8 cellular contexts compared by ENCODE assay signal in the genomic region with DNA sequence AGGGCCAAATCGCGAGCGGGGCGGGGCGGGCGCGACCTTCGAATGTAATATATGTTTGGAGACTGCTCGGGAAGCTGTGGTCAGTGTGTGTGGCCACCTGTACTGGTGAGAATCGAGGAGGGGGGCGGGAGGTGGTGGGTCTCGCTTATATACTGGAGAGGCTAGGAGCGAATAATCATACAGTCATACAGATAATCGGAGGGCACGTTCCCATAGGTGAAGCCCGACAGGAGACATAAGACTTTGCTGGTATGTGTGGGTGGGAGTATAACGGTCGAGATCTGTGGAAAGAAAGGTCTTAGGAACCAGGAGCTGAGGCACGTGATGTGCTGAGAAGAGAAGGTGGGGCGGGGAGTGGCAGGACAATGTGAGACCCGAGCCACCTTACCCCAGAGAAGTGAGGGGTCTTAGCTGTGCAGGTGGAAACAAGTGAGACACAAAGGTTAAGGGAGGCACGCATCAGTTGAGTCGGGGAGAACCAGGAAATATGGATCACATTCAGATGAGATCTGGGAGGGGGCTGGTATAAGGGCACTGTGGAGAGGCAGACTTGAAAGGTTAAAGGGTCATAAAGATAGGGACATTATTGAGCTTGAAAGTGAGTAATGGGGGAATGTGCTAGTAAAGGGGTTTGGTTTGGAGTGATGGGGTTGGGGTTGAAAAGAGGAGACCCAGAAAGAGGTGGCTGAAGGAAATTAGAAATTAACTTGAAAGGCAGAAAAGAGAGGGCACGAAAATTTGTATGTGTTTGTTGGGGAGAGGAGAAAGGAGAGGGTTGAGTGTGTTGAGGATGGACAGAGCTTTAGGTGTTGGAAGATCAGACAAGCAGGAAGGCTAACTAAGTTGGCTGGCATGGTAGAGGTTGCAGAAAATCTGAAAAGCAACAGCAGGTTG. TPM values are rescaled to one million over a fixed set of nuclear protein-coding genes. Genes with fewer than 3 reads are reported as not detected.
A peak's percentile ranks its signal among the peaks of the same experiment; 100 is the strongest.
DNase-seq lines count a peak whose midpoint lies in the region; ATAC-seq and TF ChIP-seq lines count a peak whose summit lies in the region.

No MANE protein-coding gene starts in this region.

- H2AFZ ChIP-seq in SU-DHL-6 (ENCODE audit: low read depth, low read length, severe bottlenecking), result peak overlapping the region; percentile 12

- H3K36me3 ChIP-seq in SU-DHL-6 (ENCODE audit: low read length) (no peaks in the 10 kb centered on the region), sigmoid colon (peaks cover 8 to 43% (median 13%) of the 10 kb centered on the region in 4 donors)

- no peaks in the 10 kb centered on the region for H3K9me3 ChIP-seq in SU-DHL-6 (ENCODE audit: insufficient read depth, low read length)
- no peaks in the 10 kb centered on the region for H3K9me3 ChIP-seq in sigmoid colon

- no peaks in the 10 kb centered on the region for H4K20me1 ChIP-seq in SU-DHL-6 (ENCODE audit: low read depth, low read length)

- peak overlapping the region; percentile 68 for H3K4me3 ChIP-seq in SU-DHL-6 (ENCODE audit: insufficient read depth, low read length, poor library complexity, severe bottlenecking)
- peak overlapping the region; percentile 94 for H3K4me3 ChIP-seq in fibroblast of the aortic adventitia (ENCODE audit: low read depth, low read length)
- H3K4me3 ChIP-seq in sigmoid colon, result peak overlapping the region; percentile 61 to 97 (median 90)

- peak overlapping the region; percentile 44 for H3K27ac ChIP-seq in SU-DHL-6 (ENCODE audit: low read depth, low read length)
- H3K27ac ChIP-seq in sigmoid colon, result peak overlapping the region; percentile 88 to 96 (median 94)

- DNase-seq in NCI-H82 (lab: John Stamatoyannopoulos, UW) (peak; percentile 59), NCI-H82 treated with DMSO at 0.1 percent for 48 hours (lab: John Stamatoyannopoulos, UW; ENCODE audit: unreplicated experiment) (no peak), fibroblast of the aortic adventitia (ENCODE audit: low read depth) (peak; percentile 12), sigmoid colon (no peak), epidermal melanocyte (ENCODE audit: insufficient read length, low spot score) (no peak)

- intact Hi-C loops in sigmoid colon (cut with DNase I), result loop anchor here (5.0 to 10.0 kb wide), 2 partner anchors 354 to 511 kb away; a partner anchor contains a TSS

- no peaks in the 10 kb centered on the region for H3K9me2 ChIP-seq in SU-DHL-6 (replicated peaks; ENCODE audit: insufficient read depth, low read length)

- ATAC-seq in HG03439 (IDR thresholded peaks at IDR 0.05; ENCODE audit: unreplicated experiment), result no peak
- no peak for ATAC-seq in GM21619 (IDR thresholded peaks at IDR 0.05; ENCODE audit: unreplicated experiment)

- TF ChIP-seq EP300 in sigmoid colon (IDR thresholded peaks at IDR 0.05), result no peak

- peaks cover 0 to 64% (median 48%) of the 10 kb centered on the region in 4 donors for H3K4me1 ChIP-seq in sigmoid colon

- peak overlapping the region; percentile 93 for H3K4me2 ChIP-seq in SU-DHL-6 (ENCODE audit: low read depth, low read length, poor library complexity, severe bottlenecking)

- H3K79me2 ChIP-seq in SU-DHL-6 (ENCODE audit: insufficient read depth, low read length), result peaks cover 31% of the 10 kb centered on the region

- WGBS in sigmoid colon, 2 donors, result 2% methylated on average over 24 of the region's 24 CpGs

- H3F3A ChIP-seq in SU-DHL-6 (ENCODE audit: insufficient read depth), result peaks cover 16% of the 10 kb centered on the region

- H3K27me3 ChIP-seq in SU-DHL-6 (ENCODE audit: low read length), result no peaks in the 10 kb centered on the region
- H3K27me3 ChIP-seq in sigmoid colon, result no peaks in the 10 kb centered on the region

- TF ChIP-seq CTCF in SU-DHL-6 (IDR thresholded peaks at IDR 0.05; ENCODE audit: insufficient read depth, low read length, poor library complexity, severe bottlenecking) (no peak), fibroblast of the aortic adventitia (IDR thresholded peaks at IDR 0.05; ENCODE audit: insufficient read depth, low read length) (no peak), sigmoid colon (IDR thresholded peaks at IDR 0.05) (no peak)

- peak overlapping the region; percentile 72 for H3K9ac ChIP-seq in SU-DHL-6 (ENCODE audit: low read length)

- no peak for TF ChIP-seq POLR2A in sigmoid colon (IDR thresholded peaks at IDR 0.05)

RNA-seq across cellular contexts. Expression of a gene that starts 0.6 kb away (rescaled TPM):
- total RNA-seq in fibroblast of the aortic adventitia (ENCODE audit: low replicate concordance) (13.2 and 43.5 TPM in 2 replicates), sigmoid colon (100 to 1,000 TPM in 2 of 4 donors, 10 to 100 TPM in 2; 61.5 to 118 (median 95.1) TPM)
- polyA plus RNA-seq in sigmoid colon, result 100 to 1,000 TPM in 2 of 3 donors, 10 to 100 TPM in 1; 95.2 to 220 (median 189) TPM

RNA-seq across cellular contexts. Expression of a gene that starts 2.9 kb away (rescaled TPM):
- total RNA-seq in fibroblast of the aortic adventitia (ENCODE audit: low replicate concordance), result 19.1 and 41.1 TPM in 2 replicates
- 10 to 100 TPM; 32.4 to 45.7 (median 36.5) TPM for total RNA-seq in sigmoid colon
- 10 to 100 TPM; 36.6 to 54.2 (median 37.9) TPM for polyA plus RNA-seq in sigmoid colon

RNA-seq across cellular contexts. Expression of a gene that starts 5.3 kb away (rescaled TPM):
- total RNA-seq in fibroblast of the aortic adventitia (ENCODE audit: low replicate concordance), result 0.16 and 0.18 TPM in 2 replicates
- total RNA-seq in sigmoid colon, result 1 to 10 TPM; 1.9 to 8.9 (median 5.3) TPM
- 10 to 100 TPM in 1 of 3 donors, 1 to 10 TPM in 1, not detected in 1; 2.4 to 10.6 TPM for polyA plus RNA-seq in sigmoid colon

RNA-seq across cellular contexts. Expression of a gene that starts 11.2 kb away (rescaled TPM):
- total RNA-seq in fibroblast of the aortic adventitia (ENCODE audit: low replicate concordance) (6.5 and 19.6 TPM in 2 replicates), sigmoid colon (10 to 100 TPM; 53.6 to 67.7 (median 57.0) TPM)
- polyA plus RNA-seq in sigmoid colon, result 10 to 100 TPM; 16.6 to 55.2 (median 19.8) TPM

RNA-seq across cellular contexts. Expression of a gene that starts 13.6 kb away (rescaled TPM):
- total RNA-seq in fibroblast of the aortic adventitia (ENCODE audit: low replicate concordance), result 0.90 TPM in 1 of 2 replicates, not detected in the other
- total RNA-seq in sigmoid colon, result 10 to 100 TPM in 3 of 4 donors, 1 to 10 TPM in 1; 5.0 to 13.3 (median 10.4) TPM
- polyA plus RNA-seq in sigmoid colon, result 10 to 100 TPM; 15.5 to 56.2 (median 15.6) TPM

Comparison
In these comparisons a context has a peak if more than half of its experiments do, and no peak if none do; other contexts are left out.
1. DNase-seq: peak in NCI-H82 (single experiment) and fibroblast of the aortic adventitia (single experiment); none in NCI-H82 treated with DMSO at 0.1 percent for 48 hours (single experiment), sigmoid colon (single experiment) and epidermal melanocyte (single experiment).
2. Peak in every context shown above with its lines, with median percentiles within 50 percentile points of each other: H3K4me3 ChIP-seq.